36 cellular contexts compared by ENCODE assay signal in genomic region chr19:48361912-48362311, GRCh38. TPM values are rescaled to one million over a fixed set of nuclear protein-coding genes. Genes with fewer than 3 reads are reported as not detected.
"Had no signal": no experiment of that assay in that cellular context is flagged by ENCODE, and none has a peak within 500 bp of the region (broad histone marks: within the 10 kb centered on the region; RNA-seq: fewer than 3 reads in every experiment).

No MANE protein-coding gene starts in this region.

- H3K36me3 Mint-ChIP-seq: neural progenitor cell had no signal

- H3K79me2 ChIP-seq: hepatocyte, parathyroid adenoma had no signal

- H3K9me3 Mint-ChIP-seq: activated naive CD4-positive, alpha-beta T cell treated with anti-CD3 and anti-CD28 coated beads, Interleukin-2, amount 10 ng/mL, durations not matched to agents 7 days and 5 days; activated T-helper 1 cell treated with anti-CD3 and anti-CD28 coated beads, Interleukin-12 subunit alpha, Interleukin-12 subunit beta, Interleukin-2, Interleukin-4 antibody, amounts not matched to agents 30 ng/mL and 10 ng/mL and 1 ng/mL, durations not matched to agents 14 hours and 24 hours and 36 hours; stimulated activated memory B cell treated with anti-CD40 and anti-IgM and Interleukin-4, amounts not matched to agents 10 μg/mL and 1 μg/mL and 100 μg/mL, for 72 hours; stimulated activated naive CD8-positive, alpha-beta T cell treated with anti-CD3 and anti-CD28 coated beads, Interleukin-15, amount 100 ng/mL, for 72 hours; WTC11 had no signal

- H3K27ac Mint-ChIP-seq: activated naive CD4-positive, alpha-beta T cell treated with anti-CD3 and anti-CD28 coated beads, Interleukin-2, amount 10 ng/mL, durations not matched to agents 7 days and 5 days; activated T-helper 1 cell treated with anti-CD3 and anti-CD28 coated beads, Interleukin-12 subunit alpha, Interleukin-12 subunit beta, Interleukin-2, Interleukin-4 antibody, amounts not matched to agents 30 ng/mL and 10 ng/mL and 1 ng/mL, durations not matched to agents 14 hours and 24 hours and 36 hours; stimulated activated memory B cell treated with anti-CD40 and anti-IgM and Interleukin-4, amounts not matched to agents 10 μg/mL and 1 μg/mL and 100 μg/mL, for 72 hours had no signal

- H3K9me3 ChIP-seq: breast epithelium, gastroesophageal sphincter, psoas muscle, sigmoid colon, thyroid gland, upper lobe of left lung, vagina had no signal

- H3K4me1 ChIP-seq: breast epithelium had no signal

- H3K36me3 ChIP-seq: breast epithelium, neural progenitor cell, thyroid gland, vagina had no signal

- H3K4me3 ChIP-seq: breast epithelium, coronary artery, gastroesophageal sphincter, hepatocyte, psoas muscle, sigmoid colon, thyroid gland, upper lobe of left lung, vagina had no signal

- FAIRE-seq: keratinocyte, small intestine had no signal

- H2AFZ ChIP-seq: hepatocyte, neural progenitor cell, parathyroid adenoma had no signal

- H3K27ac ChIP-seq: breast epithelium, coronary artery, gastroesophageal sphincter, hepatocyte, neural progenitor cell, psoas muscle, sigmoid colon, thyroid gland, upper lobe of left lung, vagina had no signal

- H3K27me3 Mint-ChIP-seq: activated naive CD4-positive, alpha-beta T cell treated with anti-CD3 and anti-CD28 coated beads, Interleukin-2, amount 10 ng/mL, durations not matched to agents 7 days and 5 days; stimulated activated memory B cell treated with anti-CD40 and anti-IgM and Interleukin-4, amounts not matched to agents 10 μg/mL and 1 μg/mL and 100 μg/mL, for 72 hours; stimulated activated naive CD8-positive, alpha-beta T cell treated with anti-CD3 and anti-CD28 coated beads, Interleukin-15, amount 100 ng/mL, for 72 hours had no signal

- H3K9ac ChIP-seq: neural progenitor cell, parathyroid adenoma had no signal

- DNase-seq: activated CD8-positive, alpha-beta memory T cell treated with anti-CD3 and anti-CD28 coated beads, Interleukin-2, amount 50 U/mL, for 4 hours; activated gamma-delta T cell; activated naive CD4-positive, alpha-beta T cell treated with anti-CD3 and anti-CD28 coated beads, Interleukin-2, amount 10 ng/mL, durations not matched to agents 7 days and 5 days; activated T-cell treated with anti-CD3 and anti-CD28 coated beads, Interleukin-2, amount 50 U/mL, for 1 hour; amygdala; dorsolateral prefrontal cortex; effector memory CD4-positive, alpha-beta T cell; erythroblast; left cardiac atrium; left ventricle myocardium superior; occipital lobe; psoas muscle; sigmoid colon; small intestine; stimulated activated CD4-positive, alpha-beta T cell treated with anti-CD3 and anti-CD28 coated beads, Interleukin-1b, Interleukin-23, amount 100 ng/mL, for 48 hours; stimulated activated CD4-positive, alpha-beta T cell treated with anti-CD3 and anti-CD28 coated beads, Interleukin-4, amount 100 ng/mL, for 4 hours; stimulated activated CD8-positive, alpha-beta memory T cell treated with anti-CD3 and anti-CD28 coated beads, Interleukin-4, amount 100 ng/mL, for 48 hours; stimulated activated naive CD8-positive, alpha-beta T cell treated with anti-CD3 and anti-CD28 coated beads, Interleukin-15, amount 100 ng/mL, for 72 hours; substantia nigra; T-helper 2 cell; thyroid gland; upper lobe of left lung had no signal

- ATAC-seq: gastroesophageal sphincter; left cardiac atrium; left ventricle myocardium superior; psoas muscle; stimulated activated memory B cell treated with anti-CD40 and anti-IgM and Interleukin-4, amounts not matched to agents 10 μg/mL and 1 μg/mL and 100 μg/mL, for 72 hours; stimulated activated naive CD8-positive, alpha-beta T cell treated with anti-CD3 and anti-CD28 coated beads, Interleukin-15, amount 100 ng/mL, for 72 hours; WTC11 had no signal

- H3K27me3 ChIP-seq: breast epithelium, dorsolateral prefrontal cortex, gastroesophageal sphincter, hepatocyte, neural progenitor cell, sigmoid colon, thyroid gland, upper lobe of left lung, vagina had no signal

- H3K4me3 Mint-ChIP-seq: activated naive CD4-positive, alpha-beta T cell treated with anti-CD3 and anti-CD28 coated beads, Interleukin-2, amount 10 ng/mL, durations not matched to agents 7 days and 5 days; activated T-helper 1 cell treated with anti-CD3 and anti-CD28 coated beads, Interleukin-12 subunit alpha, Interleukin-12 subunit beta, Interleukin-2, Interleukin-4 antibody, amounts not matched to agents 30 ng/mL and 10 ng/mL and 1 ng/mL, durations not matched to agents 14 hours and 24 hours and 36 hours; neural progenitor cell; stimulated activated memory B cell treated with anti-CD40 and anti-IgM and Interleukin-4, amounts not matched to agents 10 μg/mL and 1 μg/mL and 100 μg/mL, for 72 hours; WTC11 had no signal

- H3K4me2 ChIP-seq: hepatocyte had no signal

RNA-seq across cellular contexts. Expression of gene SYNGR4, which starts 2.3 kb away (rescaled TPM):
- total RNA-seq: activated CD8-positive, alpha-beta memory T cell treated with anti-CD3 and anti-CD28 coated beads for 36 hours; activated T-helper 1 cell treated with anti-CD3 and anti-CD28 coated beads, Interleukin-12 subunit alpha, Interleukin-12 subunit beta, Interleukin-2, Interleukin-4 antibody, amounts not matched to agents 30 ng/mL and 10 ng/mL and 1 ng/mL, durations not matched to agents 14 hours and 24 hours and 36 hours; breast epithelium; gastroesophageal sphincter; hepatocyte; left cardiac atrium; left ventricle myocardium superior; lung microvascular endothelial cell; mucosa of gallbladder; occipital lobe; psoas muscle; sigmoid colon; thyroid gland; upper lobe of left lung; vagina; WTC11 had no signal
- polyA plus RNA-seq: keratinocyte had no signal

RNA-seq across cellular contexts. Expression of gene GRIN2D, which starts 31.6 kb away (rescaled TPM):
- total RNA-seq: vagina had no signal
